ENCODE assay signal across 8 cellular contexts in genomic region chr11:61162092-61162935, GRCh38. TPM values are rescaled to one million over a fixed set of nuclear protein-coding genes. Genes with fewer than 3 reads are reported as not detected.
A peak's percentile ranks its signal among the peaks of the same experiment; 100 is the strongest.
DNase-seq lines count a peak whose midpoint lies in the region; ATAC-seq, FAIRE-seq and TF ChIP-seq lines count a peak whose summit lies in the region.

No MANE protein-coding gene starts in this region.

- H3K4me1 Mint-ChIP-seq in stimulated activated naive CD8-positive, alpha-beta T cell treated with anti-CD3 and anti-CD28 coated beads, Interleukin-15, Interleukin-2, amounts not matched to agents 100 ng/mL and 50 ng/mL, for 24 hours (ENCODE audit: low read depth), result peaks cover 70% of the 10 kb centered on the region

- TF ChIP-seq RAD21 in K562 (CRISPR knock-in tag; conservative IDR thresholded peaks at IDR 0.05 in 1 of 2, IDR thresholded peaks at IDR 0.05 in 1 of 2), result no peak

- no peaks in the 10 kb centered on the region for H3K27me3 Mint-ChIP-seq in stimulated activated naive CD8-positive, alpha-beta T cell treated with anti-CD3 and anti-CD28 coated beads, Interleukin-15, Interleukin-2, amounts not matched to agents 100 ng/mL and 50 ng/mL, for 24 hours

- DNase-seq in AG08395 (ENCODE audit: low spot score) (peak; percentile 28), GM19239 (ENCODE audit: insufficient read length, low spot score) (no peak), NOMO-1 treated with dmso at 0.1 percent for 144 hours (lab: John Stamatoyannopoulos, UW; ENCODE audit: unreplicated experiment) (peak; percentile 71), K562 (ENCODE audit: extremely low read depth in 1 of 4, low spot score in 3 of 4) (peak; percentile 60 to 72 (median 62)), kidney tubule cell (ENCODE audit: low spot score) (peak; percentile 69)

- peak overlapping the region; percentile 93 for H3K27ac ChIP-seq in K562 (ENCODE audit: extremely low read depth, low read depth, low read length)

- peaks cover 29 to 37% of the 10 kb centered on the region in 2 experiments for H3K4me1 ChIP-seq in K562 (replicated peaks in 1 of 2; ENCODE audit: control insufficient read depth in 2 of 2, insufficient read depth in 2 of 2, low read length in 2 of 2)

- no peaks in the 10 kb centered on the region for H3K27me3 ChIP-seq in K562 (ENCODE audit: control insufficient read depth in 2 of 2, insufficient read depth in 2 of 2, low read length in 2 of 2)

- in situ Hi-C loops in K562 (cut with MboI), result no loop called here

- peaks cover 34% of the 10 kb centered on the region for H3K79me2 ChIP-seq in K562 (ENCODE audit: control insufficient read depth, insufficient read depth, low read length)

- intact Hi-C loops in K562 (cut with micrococcal nuclease), result no loop called here

- FAIRE-seq in GM19239 (lab: Jason Lieb, UNC) (peak; percentile 79), K562 (lab: Jason Lieb, UNC) (peak; percentile 57)

- H3K9ac ChIP-seq in K562 (ENCODE audit: insufficient read depth in 1 of 2, low read depth in 2 of 2, low read length in 2 of 2), result peak overlapping the region; percentile 71 to 94; a peak in 3 of 4 replicates

- no peak for TF ChIP-seq POLR2A in K562 (conservative IDR thresholded peaks at IDR 0.05)

- no peaks in the 10 kb centered on the region for H3K9me3 Mint-ChIP-seq in stimulated activated naive CD8-positive, alpha-beta T cell treated with anti-CD3 and anti-CD28 coated beads, Interleukin-15, Interleukin-2, amounts not matched to agents 100 ng/mL and 50 ng/mL, for 24 hours

- no peak for TF ChIP-seq EP300 in K562 (IDR thresholded peaks at IDR 0.05; ENCODE audit: low read length)

- H3K36me3 ChIP-seq in K562 (ENCODE audit: control insufficient read depth, insufficient read depth, low read length), result peaks cover 13% of the 10 kb centered on the region; the same call in 1 of the 3 replicates

- peak overlapping the region; percentile 90 for H3K27ac Mint-ChIP-seq in stimulated activated naive CD8-positive, alpha-beta T cell treated with anti-CD3 and anti-CD28 coated beads, Interleukin-15, Interleukin-2, amounts not matched to agents 100 ng/mL and 50 ng/mL, for 24 hours

- H3K4me3 Mint-ChIP-seq in stimulated activated naive CD8-positive, alpha-beta T cell treated with anti-CD3 and anti-CD28 coated beads, Interleukin-15, Interleukin-2, amounts not matched to agents 100 ng/mL and 50 ng/mL, for 24 hours, result peak overlapping the region; percentile 90

- peak overlapping the region; percentile 91 for H2AFZ ChIP-seq in K562 (ENCODE audit: low read depth, low read length)

- H3K4me3 ChIP-seq in K562, result peak overlapping the region; percentile 69

- peak overlapping the region; percentile 91 for H3K4me2 ChIP-seq in K562 (ENCODE audit: insufficient read depth, low read length)

- H4K20me1 ChIP-seq in K562 (replicated peaks; ENCODE audit: control insufficient read depth, insufficient read depth, low read length), result no peaks in the 10 kb centered on the region

- ATAC-seq in K562 (no peak), HG03354 (IDR thresholded peaks at IDR 0.05; ENCODE audit: poor library complexity, severe bottlenecking, unreplicated experiment) (no peak), GM19035 (IDR thresholded peaks at IDR 0.05; ENCODE audit: unreplicated experiment) (no peak)

- peaks cover 7% of the 10 kb centered on the region for H3K36me3 Mint-ChIP-seq in stimulated activated naive CD8-positive, alpha-beta T cell treated with anti-CD3 and anti-CD28 coated beads, Interleukin-15, Interleukin-2, amounts not matched to agents 100 ng/mL and 50 ng/mL, for 24 hours (ENCODE audit: low read depth)

- CTCF ChIA-PET in K562 (lab: Yijun Ruan, JAX; ENCODE audit: low intra/inter-chr PET ratio), result no interaction called here

- TF ChIP-seq CTCF in K562 (IDR thresholded peaks at IDR 0.05 in 2 of 3, conservative IDR thresholded peaks at IDR 0.05 in 1 of 3; ENCODE audit: insufficient read depth in 2 of 3, low read depth in 1 of 3, low read length in 3 of 3), result no peak

- BruUV-seq in K562 (replicated peaks; lab: Mats Ljungman, UMichigan), result TSS peak; percentile 87

- H3K9me3 ChIP-seq in K562 (replicated peaks; ENCODE audit: control insufficient read depth, insufficient read depth, low read depth, low read length), result no peaks in the 10 kb centered on the region

- H3K9me1 ChIP-seq in K562 (ENCODE audit: control insufficient read depth, insufficient read depth, low read length), result no peaks in the 10 kb centered on the region

- POLR2A ChIA-PET in K562 (lab: Yijun Ruan, JAX), result interaction anchor here (1.1 kb wide), 1 partner anchor 14 kb away, joined by 6 read pairs; no protein-coding TSS in a partner anchor

- WGBS in K562 (ENCODE audit: insufficient coverage, low coverage, missing lambda C conversion rate), result 62% methylated on average over 8 of the region's 8 CpGs

TF ChIP-seq in K562, 482 proteins besides CTCF, POLR2A, EP300 and RAD21 (continues in another document):
- TF ChIP-seq SMARCA5 (IDR thresholded peaks at IDR 0.05) (0 out of 2 replicates have a peak, but pooled peaks have one; percentile 24), MEIS2 (IDR thresholded peaks at IDR 0.05; ENCODE audit: partially characterized antibody) (peak; percentile 30), FOXP1 (CRISPR knock-in tag; IDR thresholded peaks at IDR 0.05) (no peak; the same call in 1 of the 2 replicates), FOXA1 (IDR thresholded peaks at IDR 0.05; ENCODE audit: borderline replicate concordance) (0 out of 2 replicates have a peak, but pooled peaks have one; percentile 4), CC2D1A (IDR thresholded peaks at IDR 0.05) (peak; percentile 90; the same call in 1 of the 2 replicates)

RNA-seq across cellular contexts. Expression of gene VPS37C, which starts 1.1 kb away (rescaled TPM):
- total RNA-seq in K562 (2011; cell fraction: chromatin; rRNA removed; ENCODE audit: low replicate concordance), result 39.7 and 60.4 TPM in 2 replicates
- 29.2 and 34.2 TPM in 2 replicates for total RNA-seq in K562 (2011; cell fraction: nucleolus; rRNA removed)
- 49.8 and 67.2 TPM in 2 replicates for total RNA-seq in K562 (2011; cell fraction: nucleoplasm; rRNA removed)
- total RNA-seq in K562 (2014; rRNA removed), result 12.4 and 17.3 TPM in 2 replicates
- 6.7 and 7.1 TPM in 2 replicates for total RNA-seq in K562 (2014; rRNA removed; fragmentation: Illumina TruSeq; extraction: Trizol)
- total RNA-seq in K562 (2015; rRNA removed; fragmentation: Illumina TruSeq; extraction: Trizol), result 10.7 and 10.8 TPM in 2 replicates
- total RNA-seq in K562 (2021), result 23.9 and 29.8 TPM in 2 replicates
- polyA plus RNA-seq in K562 (2011; rRNA removed), result 11.5 and 15.1 TPM in 2 replicates
- polyA plus RNA-seq in K562 (2011; cell fraction: cytosol; rRNA removed), result 11.9 and 17.4 TPM in 2 replicates
- polyA plus RNA-seq in K562 (2011; cell fraction: nucleus; rRNA removed), result 21.3 and 30.6 TPM in 2 replicates
- polyA plus RNA-seq in K562 (2012), result 15.8 and 22.0 TPM in 2 replicates
- 12.8 and 17.1 TPM in 2 replicates for polyA plus RNA-seq in K562 (2014; fragmentation: Illumina TruSeq; extraction: Trizol)
- polyA plus RNA-seq in K562 (2014; fragmentation: Nextera tagmentation; extraction: Ambion mirVana), result under 1 TPM; 0.62 to 0.96 TPM
- polyA plus RNA-seq in K562 (2014; rRNA removed), result 16.4 and 18.2 TPM in 2 replicates
- 7.0 and 7.7 TPM in 2 replicates for polyA minus RNA-seq in K562 (2011; rRNA and poly(A)+ RNA removed)
- 8.0 and 9.2 TPM in 2 replicates for polyA minus RNA-seq in K562 (2011; cell fraction: cytosol; rRNA and poly(A)+ RNA removed)
- polyA minus RNA-seq in K562 (2011; cell fraction: nucleus; rRNA and poly(A)+ RNA removed), result 9.4 and 13.2 TPM in 2 replicates

RNA-seq across cellular contexts. Expression of gene PGA3, which starts 41.0 kb away (rescaled TPM):
- not detected in 2 replicates for total RNA-seq in K562 (2011; cell fraction: chromatin; rRNA removed; ENCODE audit: low replicate concordance)
- not detected in 2 replicates for total RNA-seq in K562 (2011; cell fraction: nucleolus; rRNA removed)
- total RNA-seq in K562 (2011; cell fraction: nucleoplasm; rRNA removed), result not detected in 2 replicates
- total RNA-seq in K562 (2014; rRNA removed) (0.18 TPM in 1 of 2 replicates, not detected in the other), K562 (2014; rRNA removed; fragmentation: Illumina TruSeq; extraction: Trizol) (0.15 TPM in 1 of 2 replicates, not detected in the other), K562 (2015; rRNA removed; fragmentation: Illumina TruSeq; extraction: Trizol) (not detected in 2 replicates), K562 (2021) (0.18 and 0.51 TPM in 2 replicates)
- polyA plus RNA-seq in K562 (2011; rRNA removed) (not detected in 2 replicates), K562 (2014; fragmentation: Illumina TruSeq; extraction: Trizol) (not detected in 2 replicates), K562 (2014; fragmentation: Nextera tagmentation; extraction: Ambion mirVana) (not detected), K562 (2014; rRNA removed) (not detected in 2 replicates)
- not detected in 2 replicates for polyA plus RNA-seq in K562 (2011; cell fraction: cytosol; rRNA removed)
- 0.26 TPM in 1 of 2 replicates, not detected in the other for polyA plus RNA-seq in K562 (2011; cell fraction: nucleus; rRNA removed)
- polyA plus RNA-seq in K562 (2012), result not detected in 2 replicates
- not detected in 2 replicates for polyA minus RNA-seq in K562 (2011; rRNA and poly(A)+ RNA removed)
- polyA minus RNA-seq in K562 (2011; cell fraction: cytosol; rRNA and poly(A)+ RNA removed), result not detected in 2 replicates
- polyA minus RNA-seq in K562 (2011; cell fraction: nucleus; rRNA and poly(A)+ RNA removed), result not detected in 2 replicates

RNA-seq across cellular contexts. Expression of gene PGA4, which starts 59.8 kb away (rescaled TPM):
- not detected in 2 replicates for total RNA-seq in K562 (2011; cell fraction: chromatin; rRNA removed; ENCODE audit: low replicate concordance)
- not detected in 2 replicates for total RNA-seq in K562 (2011; cell fraction: nucleolus; rRNA removed)
- not detected in 2 replicates for total RNA-seq in K562 (2011; cell fraction: nucleoplasm; rRNA removed)
- not detected in 2 replicates for total RNA-seq in K562 (2014; rRNA removed)
- not detected in 2 replicates for total RNA-seq in K562 (2014; rRNA removed; fragmentation: Illumina TruSeq; extraction: Trizol)
- not detected in 2 replicates for total RNA-seq in K562 (2015; rRNA removed; fragmentation: Illumina TruSeq; extraction: Trizol)
- total RNA-seq in K562 (2021), result not detected in 2 replicates
- polyA plus RNA-seq in K562 (2011; rRNA removed), result not detected in 2 replicates
- polyA plus RNA-seq in K562 (2011; cell fraction: cytosol; rRNA removed), result not detected in 2 replicates
- polyA plus RNA-seq in K562 (2011; cell fraction: nucleus; rRNA removed), result not detected in 2 replicates
- polyA plus RNA-seq in K562 (2012), result not detected in 2 replicates
- polyA plus RNA-seq in K562 (2014; fragmentation: Illumina TruSeq; extraction: Trizol), result not detected in 2 replicates
- not detected for polyA plus RNA-seq in K562 (2014; fragmentation: Nextera tagmentation; extraction: Ambion mirVana)
- not detected in 2 replicates for polyA plus RNA-seq in K562 (2014; rRNA removed)
- not detected in 2 replicates for polyA minus RNA-seq in K562 (2011; rRNA and poly(A)+ RNA removed)
- not detected in 2 replicates for polyA minus RNA-seq in K562 (2011; cell fraction: cytosol; rRNA and poly(A)+ RNA removed)
- not detected in 2 replicates for polyA minus RNA-seq in K562 (2011; cell fraction: nucleus; rRNA and poly(A)+ RNA removed)
